ENCODE assay signal across 19 cellular contexts in genomic region chr22:31739795-31740201, GRCh38. TPM values are rescaled to one million over a fixed set of nuclear protein-coding genes. Genes with fewer than 3 reads are reported as not detected.
DNase-seq lines count a peak whose midpoint lies in the region; ATAC-seq and TF ChIP-seq lines count a peak whose summit lies in the region.
"Had no signal": no experiment of that assay in that cellular context is flagged by ENCODE, and none has a peak within 500 bp of the region (broad histone marks: within the 10 kb centered on the region; RNA-seq: fewer than 3 reads in every experiment).

No MANE protein-coding gene starts in this region.

- no peak overlapping the region for H2AK5ac ChIP-seq in mesenchymal stem cell (ENCODE audit: low read length, severe bottlenecking)

- H3K4me3 Mint-ChIP-seq in natural killer cell treated with Interleukin-12 subunit alpha and Interleukin-12 subunit beta and Interleukin-15 and Interleukin-18, amount 100 ng/mL, for 72 hours = no peak overlapping the region
- H3K4me3 Mint-ChIP-seq in natural killer cell = no peak overlapping the region
- H3K4me3 Mint-ChIP-seq in stimulated activated memory B cell treated with anti-CD40 and anti-IgM and Interleukin-4, amounts not matched to agents 10 μg/mL and 1 μg/mL and 100 μg/mL, for 72 hours = no peak overlapping the region
- H3K4me3 Mint-ChIP-seq: CD8-positive, alpha-beta memory T cell; H9; nephron progenitor cell; stimulated activated naive CD8-positive, alpha-beta T cell treated with anti-CD3 and anti-CD28 coated beads, Interleukin-15, Interleukin-2, amounts not matched to agents 100 ng/mL and 50 ng/mL, for 24 hours had no signal

- H3K18ac ChIP-seq in mesenchymal stem cell (ENCODE audit: low read depth in 1 of 2, low read length in 2 of 2) = no peak overlapping the region

- H3K27ac ChIP-seq in mesenchymal stem cell (ENCODE audit: low read length, poor library complexity, severe bottlenecking) (no peak overlapping the region), thyroid gland (no peak overlapping the region), caudate nucleus (ENCODE audit: low read depth, low read length) (no peak overlapping the region)
- H3K27ac ChIP-seq: WERI-Rb-1 had no signal

- H3K4me1 Mint-ChIP-seq in natural killer cell treated with Interleukin-12 subunit alpha and Interleukin-12 subunit beta and Interleukin-15 and Interleukin-18, amount 100 ng/mL, for 72 hours (ENCODE audit: low read depth in 2 of 2) = peaks cover 14 to 32% of the 10 kb centered on the region in 2 donors
- peaks cover 18 to 32% of the 10 kb centered on the region in 2 donors for H3K4me1 Mint-ChIP-seq in natural killer cell
- peaks cover 28% of the 10 kb centered on the region for H3K4me1 Mint-ChIP-seq in stimulated activated memory B cell treated with anti-CD40 and anti-IgM and Interleukin-4, amounts not matched to agents 10 μg/mL and 1 μg/mL and 100 μg/mL, for 72 hours

- no peaks in the 10 kb centered on the region for H3K9me3 Mint-ChIP-seq in natural killer cell treated with Interleukin-12 subunit alpha and Interleukin-12 subunit beta and Interleukin-15 and Interleukin-18, amount 100 ng/mL, for 72 hours
- H3K9me3 Mint-ChIP-seq in natural killer cell = no peaks in the 10 kb centered on the region
- no peaks in the 10 kb centered on the region for H3K9me3 Mint-ChIP-seq in stimulated activated memory B cell treated with anti-CD40 and anti-IgM and Interleukin-4, amounts not matched to agents 10 μg/mL and 1 μg/mL and 100 μg/mL, for 72 hours
- H3K9me3 Mint-ChIP-seq: CD8-positive, alpha-beta memory T cell; H9; nephron progenitor cell; stimulated activated naive CD8-positive, alpha-beta T cell treated with anti-CD3 and anti-CD28 coated beads, Interleukin-15, Interleukin-2, amounts not matched to agents 100 ng/mL and 50 ng/mL, for 24 hours had no signal

- no peak overlapping the region for H3K23ac ChIP-seq in mesenchymal stem cell (ENCODE audit: low read length in 2 of 2)

- H2AFZ ChIP-seq in mesenchymal stem cell (ENCODE audit: low read depth, low read length) = no peak overlapping the region

- no peak for DNase-seq in natural killer cell treated with Interleukin-12 subunit alpha and Interleukin-12 subunit beta and Interleukin-15 and Interleukin-18, amount 100 ng/mL, for 72 hours (ENCODE audit: low spot score)
- no peak for DNase-seq in natural killer cell
- peak; percentile 17 for DNase-seq in fibroblast of the aortic adventitia (ENCODE audit: low read depth)
- peak; percentile 38 for DNase-seq in mesenchymal stem cell
- DNase-seq in thyroid gland = no peak
- no peak for DNase-seq in caudate nucleus (lab: John Stamatoyannopoulos, UW)
- no peak for DNase-seq in HuH-7 (ENCODE audit: low spot score)
- DNase-seq: activated gamma-delta T cell treated with Interleukin-2 at 50 U/mL for 16 hours; CD8-positive, alpha-beta memory T cell; foreskin melanocyte; H9; NCI-H1436; NCI-H2227 treated with DMSO at 0.1 percent for 48 hours; nephron progenitor cell; retina; uterus; WERI-Rb-1 had no signal

- H3K4me1 ChIP-seq in mesenchymal stem cell (ENCODE audit: control insufficient read depth, insufficient read depth, low read depth, low read length) = peaks cover 4% of the 10 kb centered on the region
- H3K4me1 ChIP-seq in thyroid gland = peaks cover 0 to 8% of the 10 kb centered on the region in 2 donors

- intact Hi-C loops in natural killer cell (cut with micrococcal nuclease) = no loop called here
- intact Hi-C loops in thyroid gland (cut with DNase I) = no loop called here

- H2BK12ac ChIP-seq in mesenchymal stem cell (ENCODE audit: low read length in 2 of 2) = no peak overlapping the region

- no peak for TF ChIP-seq POLR2A in thyroid gland (IDR thresholded peaks at IDR 0.05)

- H2BK15ac ChIP-seq in mesenchymal stem cell (ENCODE audit: low read depth, poor library complexity, severe bottlenecking) = no peak overlapping the region

- H2BK5ac ChIP-seq in mesenchymal stem cell (ENCODE audit: low read depth, low read length, poor library complexity, severe bottlenecking) = no peak overlapping the region

- WGBS in mesenchymal stem cell = 100% methylated on average over 2 of the region's 2 CpGs
- WGBS in thyroid gland, 2 donors = 76 to 78% methylated on average over 2 of the region's 2 CpGs

- no peak overlapping the region for H4K91ac ChIP-seq in mesenchymal stem cell (ENCODE audit: low read length)

- H3K27me3 ChIP-seq in mesenchymal stem cell (ENCODE audit: control insufficient read depth in 1 of 2, insufficient read depth in 1 of 2, low read length in 2 of 2) (no peaks in the 10 kb centered on the region), thyroid gland (no peaks in the 10 kb centered on the region)
- H3K27me3 ChIP-seq: uterus had no signal

- TF ChIP-seq CTCF in natural killer cell (IDR thresholded peaks at IDR 0.05) = no peak
- no peak for TF ChIP-seq CTCF in fibroblast of the aortic adventitia (IDR thresholded peaks at IDR 0.05; ENCODE audit: insufficient read depth, low read length)
- TF ChIP-seq CTCF in thyroid gland (IDR thresholded peaks at IDR 0.05) = no peak

- H3K27ac Mint-ChIP-seq in natural killer cell treated with Interleukin-12 subunit alpha and Interleukin-12 subunit beta and Interleukin-15 and Interleukin-18, amount 100 ng/mL, for 72 hours = peak overlapping the region; percentile 0 to 41
- peak overlapping the region in 1 of 2 donors; percentile 48 for H3K27ac Mint-ChIP-seq in natural killer cell
- H3K27ac Mint-ChIP-seq in stimulated activated memory B cell treated with anti-CD40 and anti-IgM and Interleukin-4, amounts not matched to agents 10 μg/mL and 1 μg/mL and 100 μg/mL, for 72 hours = no peak overlapping the region
- H3K27ac Mint-ChIP-seq: stimulated activated naive CD8-positive, alpha-beta T cell treated with anti-CD3 and anti-CD28 coated beads, Interleukin-15, Interleukin-2, amounts not matched to agents 100 ng/mL and 50 ng/mL, for 24 hours had no signal

- H3K9ac ChIP-seq in mesenchymal stem cell (ENCODE audit: low read length) = no peak overlapping the region

- H3K4me3 ChIP-seq in fibroblast of the aortic adventitia (ENCODE audit: low read depth, low read length) (no peak overlapping the region), mesenchymal stem cell (ENCODE audit: insufficient read depth in 1 of 2, low read depth in 1 of 2, low read length in 2 of 2) (no peak overlapping the region), thyroid gland (replicated peaks in 1 of 3) (no peak overlapping the region)
- H3K4me3 ChIP-seq: uterus had no signal

- no peaks in the 10 kb centered on the region for H3K27me3 Mint-ChIP-seq in natural killer cell treated with Interleukin-12 subunit alpha and Interleukin-12 subunit beta and Interleukin-15 and Interleukin-18, amount 100 ng/mL, for 72 hours
- H3K27me3 Mint-ChIP-seq in natural killer cell (ENCODE audit: low read depth in 2 of 2) = no peaks in the 10 kb centered on the region
- no peaks in the 10 kb centered on the region for H3K27me3 Mint-ChIP-seq in stimulated activated memory B cell treated with anti-CD40 and anti-IgM and Interleukin-4, amounts not matched to agents 10 μg/mL and 1 μg/mL and 100 μg/mL, for 72 hours
- H3K27me3 Mint-ChIP-seq: CD8-positive, alpha-beta memory T cell; stimulated activated naive CD8-positive, alpha-beta T cell treated with anti-CD3 and anti-CD28 coated beads, Interleukin-15, Interleukin-2, amounts not matched to agents 100 ng/mL and 50 ng/mL, for 24 hours had no signal

- H4K8ac ChIP-seq in mesenchymal stem cell (ENCODE audit: low read length) = no peak overlapping the region

- H3K4me2 ChIP-seq in mesenchymal stem cell (ENCODE audit: low read length, poor library complexity, severe bottlenecking) = no peak overlapping the region

- H3K4ac ChIP-seq in mesenchymal stem cell (ENCODE audit: low read depth in 1 of 2, low read length in 2 of 2) = no peak overlapping the region

- H2BK120ac ChIP-seq in mesenchymal stem cell (ENCODE audit: low read depth, low read length) = no peak overlapping the region

- H3K14ac ChIP-seq in mesenchymal stem cell (ENCODE audit: low read length in 2 of 2) = no peak overlapping the region

- H3K9me3 ChIP-seq in mesenchymal stem cell (ENCODE audit: control insufficient read depth, low read length) (no peaks in the 10 kb centered on the region), thyroid gland (no peaks in the 10 kb centered on the region)
- H3K9me3 ChIP-seq: uterus had no signal

- H3K36me3 ChIP-seq in mesenchymal stem cell (ENCODE audit: control insufficient read depth in 1 of 2, insufficient read depth in 2 of 2, low read depth in 1 of 2, low read length in 2 of 2) (peaks cover 4 to 26% of the 10 kb centered on the region in 2 experiments), thyroid gland (no peaks in the 10 kb centered on the region)
- H3K36me3 ChIP-seq: uterus had no signal

- H3K36me3 Mint-ChIP-seq in natural killer cell treated with Interleukin-12 subunit alpha and Interleukin-12 subunit beta and Interleukin-15 and Interleukin-18, amount 100 ng/mL, for 72 hours = peaks cover 6% of the 10 kb centered on the region
- peaks cover 9% of the 10 kb centered on the region for H3K36me3 Mint-ChIP-seq in natural killer cell
- H3K36me3 Mint-ChIP-seq in stimulated activated memory B cell treated with anti-CD40 and anti-IgM and Interleukin-4, amounts not matched to agents 10 μg/mL and 1 μg/mL and 100 μg/mL, for 72 hours = peaks cover 27% of the 10 kb centered on the region

- H3K79me1 ChIP-seq in mesenchymal stem cell (replicated peaks; ENCODE audit: low read length, poor library complexity, severe bottlenecking) = peaks cover 11% of the 10 kb centered on the region

- no peak for ATAC-seq in natural killer cell treated with Interleukin-12 subunit alpha and Interleukin-12 subunit beta and Interleukin-15 and Interleukin-18, amount 100 ng/mL, for 72 hours
- no peak for ATAC-seq in natural killer cell
- no peak for ATAC-seq in stimulated activated memory B cell treated with anti-CD40 and anti-IgM and Interleukin-4, amounts not matched to agents 10 μg/mL and 1 μg/mL and 100 μg/mL, for 72 hours

RNA-seq across cellular contexts. Expression of gene PRR14L, which starts 10.1 kb away (rescaled TPM):
- total RNA-seq in natural killer cell treated with Interleukin-12 subunit alpha and Interleukin-12 subunit beta and Interleukin-15 and Interleukin-18, amount 100 ng/mL, for 72 hours = 10 to 100 TPM; 80.4 to 99.0 TPM
- total RNA-seq in natural killer cell (10 to 100 TPM; 39.3 to 54.1 (median 54.0) TPM), fibroblast of the aortic adventitia (ENCODE audit: low replicate concordance) (19.8 and 28.5 TPM in 2 replicates), thyroid gland (10 to 100 TPM; 18.7 to 38.8 (median 29.4) TPM)
- polyA plus RNA-seq in mesenchymal stem cell (2013, experiment 1 of 2) = 10.3 TPM
- polyA plus RNA-seq in mesenchymal stem cell (2013, experiment 2 of 2) = 9.3 TPM

RNA-seq across cellular contexts. Expression of gene DEPDC5, which starts 14.0 kb away (rescaled TPM):
- total RNA-seq in natural killer cell treated with Interleukin-12 subunit alpha and Interleukin-12 subunit beta and Interleukin-15 and Interleukin-18, amount 100 ng/mL, for 72 hours = 10 to 100 TPM; 33.8 to 69.3 TPM
- total RNA-seq in natural killer cell (10 to 100 TPM; 56.7 to 67.9 (median 62.6) TPM), fibroblast of the aortic adventitia (ENCODE audit: low replicate concordance) (10.7 and 17.7 TPM in 2 replicates), thyroid gland (10 to 100 TPM; 17.5 to 30.4 (median 22.8) TPM)
- 7.4 TPM for polyA plus RNA-seq in mesenchymal stem cell (2013, experiment 1 of 2)
- 7.7 TPM for polyA plus RNA-seq in mesenchymal stem cell (2013, experiment 2 of 2)

Comparison
In these comparisons a context has a peak if more than half of its experiments do, and no peak if none do; other contexts are left out.
1. DNase-seq: peak in fibroblast of the aortic adventitia (single experiment) and mesenchymal stem cell (single experiment); none in natural killer cell treated with Interleukin-12 subunit alpha and Interleukin-12 subunit beta and Interleukin-15 and Interleukin-18, amount 100 ng/mL, for 72 hours (single experiment), natural killer cell (single experiment), thyroid gland (0 of 2), caudate nucleus (0 of 61) and HuH-7 (single experiment).